In the genomic region with DNA sequence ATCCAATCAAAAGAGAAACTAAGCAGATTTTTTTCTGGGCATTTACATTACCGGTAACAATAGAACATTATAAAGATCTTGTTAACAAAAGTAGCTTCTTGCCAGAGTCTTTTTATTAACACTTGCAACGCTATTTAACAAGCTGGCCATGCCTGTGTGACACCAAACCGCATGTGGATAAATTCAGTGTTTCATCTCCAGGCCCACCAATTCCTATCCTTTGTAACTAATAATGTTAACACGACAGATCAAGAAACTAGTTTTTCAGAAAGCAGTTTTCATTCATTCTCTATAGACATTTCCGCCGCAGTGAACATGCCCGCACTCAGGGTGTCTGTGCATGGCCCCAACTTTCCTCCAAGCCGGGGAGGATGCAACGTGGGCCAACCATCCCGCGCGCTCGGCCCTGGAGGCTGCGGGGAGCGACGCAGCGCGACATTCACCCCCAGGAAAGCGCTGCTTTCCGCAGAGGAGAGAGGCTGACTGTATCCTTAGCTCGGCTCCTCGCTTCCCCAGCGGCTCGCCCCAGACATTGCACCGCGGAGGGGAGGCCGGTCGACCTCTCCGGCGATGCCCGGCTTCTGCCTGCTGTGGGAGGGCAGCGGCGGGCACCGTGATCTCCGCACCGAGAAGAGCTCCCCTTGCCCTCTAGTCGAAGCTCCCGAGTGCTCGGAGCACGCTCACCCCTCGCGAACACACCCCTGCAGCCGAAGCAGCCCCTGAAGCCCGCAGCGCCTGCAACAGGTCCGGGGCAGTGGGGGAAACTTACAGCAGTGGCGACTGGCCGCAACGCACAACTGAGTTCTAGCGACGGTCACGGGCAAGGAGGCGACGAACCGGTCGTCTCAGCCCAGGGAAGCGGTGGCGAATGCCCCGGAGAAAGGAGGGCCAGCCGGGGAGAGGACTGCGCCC, we compare ENCODE assay signal across 8 cellular contexts. TPM values are rescaled to one million over a fixed set of nuclear protein-coding genes. Genes with fewer than 3 reads are reported as not detected.
DNase-seq lines count a peak whose midpoint lies in the region; ATAC-seq, FAIRE-seq and TF ChIP-seq lines count a peak whose summit lies in the region.

No MANE protein-coding gene starts in this region.

- intact Hi-C loops in adrenal gland (cut with DNase I): loop anchor here (5.0 to 10.0 kb wide), 4 partner anchors 602 to 737 kb away; no protein-coding TSS in a partner anchor
- intact Hi-C loops in gastrocnemius medialis (cut with DNase I; ENCODE audit: low total_unique reads): loop anchor here (2.0 to 10.0 kb wide), 5 partner anchors 235 to 605 kb away; no protein-coding TSS in a partner anchor

- FAIRE-seq in D721Med (lab: Jason Lieb, UNC): no peak

- DNase-seq in AG10803 (ENCODE audit: low read depth): peak; percentile 57
- peak in 1 of 2 experiments; percentile 57 for DNase-seq in SJSA1 (ENCODE audit: low read depth in 1 of 2, low spot score in 2 of 2)
- DNase-seq in adrenal gland: peak; percentile 48 to 68 (median 58)
- peak; percentile 51 for DNase-seq in hepatic stellate cell (ENCODE audit: low spot score)
- DNase-seq in gastrocnemius medialis: peak; percentile 15 to 19
- DNase-seq in D721Med (ENCODE audit: insufficient read length, low spot score): no peak

- peak overlapping the region; percentile 93 for H3K4me3 ChIP-seq in AG10803 (ENCODE audit: low read length)
- H3K4me3 ChIP-seq in SJSA1: peak overlapping the region; percentile 91
- H3K4me3 ChIP-seq in adrenal gland: peak overlapping the region in 3 of 4 donors; percentile 33 to 76 (median 67)
- H3K4me3 ChIP-seq in gastrocnemius medialis: peak overlapping the region; percentile 66 to 95 (median 70)

- ATAC-seq in GM19025 (IDR thresholded peaks at IDR 0.05; ENCODE audit: low read depth, unreplicated experiment): peak; percentile 3
- ATAC-seq in HG03280 (IDR thresholded peaks at IDR 0.05; ENCODE audit: unreplicated experiment): peak; percentile 21
- ATAC-seq in gastrocnemius medialis: peak; percentile 23 to 53

- H3K36me3 ChIP-seq in SJSA1 (peaks cover 28% of the 10 kb centered on the region), adrenal gland (replicated peaks in 1 of 2) (no peaks in the 10 kb centered on the region), gastrocnemius medialis (peaks cover 0 to 12% of the 10 kb centered on the region in 2 donors)

- no peaks in the 10 kb centered on the region for H3K9me3 ChIP-seq in SJSA1 (replicated peaks)
- no peaks in the 10 kb centered on the region for H3K9me3 ChIP-seq in adrenal gland (replicated peaks in 1 of 3)
- no peaks in the 10 kb centered on the region for H3K9me3 ChIP-seq in gastrocnemius medialis

- H3K4me1 ChIP-seq in SJSA1 (replicated peaks) (peaks cover 53% of the 10 kb centered on the region), adrenal gland (replicated peaks in 1 of 2) (peaks cover 3 to 29% of the 10 kb centered on the region in 2 donors), gastrocnemius medialis (peaks cover 23 to 28% of the 10 kb centered on the region in 2 donors)

- TF ChIP-seq POLR2A in adrenal gland (IDR thresholded peaks at IDR 0.05) (no peak), gastrocnemius medialis (IDR thresholded peaks at IDR 0.05) (no peak)

- peak overlapping the region; percentile 91 for H3K27ac ChIP-seq in SJSA1
- H3K27ac ChIP-seq in adrenal gland: peak overlapping the region; percentile 58 to 91 (median 67)
- peak overlapping the region; percentile 69 to 83 (median 78) for H3K27ac ChIP-seq in gastrocnemius medialis

- TF ChIP-seq CTCF in AG10803 (conservative IDR thresholded peaks at IDR 0.05; ENCODE audit: low read length): peak; percentile 33; the same call in 1 of the 2 replicates
- peak in 3 of 6 experiments; percentile 13 to 45 (median 17) for TF ChIP-seq CTCF in adrenal gland (IDR thresholded peaks at IDR 0.05)
- TF ChIP-seq CTCF in gastrocnemius medialis (IDR thresholded peaks at IDR 0.05 in 4 of 5, conservative IDR thresholded peaks at IDR 0.05 in 1 of 5): no peak
- TF ChIP-seq CTCF in D721Med (IDR thresholded peaks at IDR 0.05; ENCODE audit: insufficient read depth, missing control alignments): no peak

- WGBS in adrenal gland, 4 donors: 1 to 8% (median 1%) methylated on average over 9 to 61 of the region's 61 CpGs

- H3K27me3 ChIP-seq in SJSA1 (replicated peaks): no peaks in the 10 kb centered on the region
- H3K27me3 ChIP-seq in adrenal gland: no peaks in the 10 kb centered on the region
- no peaks in the 10 kb centered on the region for H3K27me3 ChIP-seq in gastrocnemius medialis

- in situ Hi-C loops in gastrocnemius medialis (cut with MboI; ENCODE audit: low sequenced_read_pairs in 4 of 4): loop anchor here (5.0 to 25.0 kb wide), 7 partner anchors 227 to 1055 kb away; no protein-coding TSS in a partner anchor

RNA-seq across cellular contexts. Expression of a gene that starts 0.7 kb away (rescaled TPM):
- total RNA-seq in SJSA1 (2014; rRNA removed; shearing (Covaris generic)): 31.3 and 34.0 TPM in 2 replicates
- total RNA-seq in adrenal gland (10 to 100 TPM in 2 of 8 donors, 1 to 10 TPM in 6; 2.1 to 31.6 (median 5.0) TPM), gastrocnemius medialis (1 to 10 TPM; 2.2 to 3.4 (median 2.5) TPM)
- polyA plus RNA-seq in adrenal gland: 1 to 10 TPM; 2.7 to 3.4 (median 2.9) TPM

RNA-seq across cellular contexts. Expression of a gene that starts 45.2 kb away (rescaled TPM):
- 301 and 394 TPM in 2 replicates for total RNA-seq in SJSA1 (2014; rRNA removed; shearing (Covaris generic))
- total RNA-seq in adrenal gland (100 to 1,000 TPM; 118 to 216 (median 146) TPM), gastrocnemius medialis (10 to 100 TPM; 32.3 to 54.4 (median 47.1) TPM)
- 100 to 1,000 TPM in 1 of 3 donors, 10 to 100 TPM in 2; 92.0 to 119 (median 99.5) TPM for polyA plus RNA-seq in adrenal gland
